ENCODE assay signal across 15 cellular contexts in the genomic region with DNA sequence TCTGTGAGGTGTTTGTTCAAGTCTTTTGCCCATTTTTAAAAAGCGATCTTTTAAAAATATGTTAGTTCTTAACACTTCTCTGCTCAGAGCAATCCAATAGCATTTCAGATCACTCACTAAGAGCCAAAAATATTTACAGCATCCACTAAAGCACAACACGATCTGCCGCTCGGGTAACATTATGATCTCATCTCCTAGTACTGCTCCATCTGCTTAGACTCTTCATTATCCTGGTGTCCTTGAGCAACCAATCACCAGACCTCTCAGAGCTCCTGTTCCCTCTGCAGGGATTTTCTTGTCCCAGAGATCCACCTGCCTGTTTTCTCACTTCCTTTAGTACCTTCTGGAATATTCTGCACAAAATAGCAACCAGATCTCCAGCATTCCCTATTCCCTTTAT.
"Had no signal": no experiment of that assay in that cellular context is flagged by ENCODE, and none has a peak within 500 bp of the region (broad histone marks: within the 10 kb centered on the region; RNA-seq: fewer than 3 reads in every experiment).

No MANE protein-coding gene starts in this region.

- H3K9me3 ChIP-seq: neutrophil, suprapubic skin, thyroid gland had no signal

- H3K36me3 Mint-ChIP-seq: naive thymus-derived CD8-positive, alpha-beta T cell; type B pancreatic cell had no signal

- H3K4me1 Mint-ChIP-seq: endodermal cell; immature natural killer cell; naive thymus-derived CD8-positive, alpha-beta T cell had no signal

- H3K4me1 ChIP-seq: foreskin keratinocyte, suprapubic skin, thyroid gland had no signal

- H3K27ac Mint-ChIP-seq: endodermal cell; immature natural killer cell; naive thymus-derived CD8-positive, alpha-beta T cell; type B pancreatic cell had no signal

- H3K36me3 ChIP-seq: neutrophil, suprapubic skin, thyroid gland had no signal

- H3K4me3 Mint-ChIP-seq: endodermal cell; immature natural killer cell; naive thymus-derived CD8-positive, alpha-beta T cell; type B pancreatic cell had no signal

- H3K27ac ChIP-seq: coronary artery, foreskin keratinocyte, neutrophil, suprapubic skin, thyroid gland had no signal

- H3K27me3 Mint-ChIP-seq: naive thymus-derived CD8-positive, alpha-beta T cell had no signal

- H3K4me2 ChIP-seq: smooth muscle cell had no signal

- ATAC-seq: foreskin keratinocyte; naive thymus-derived CD8-positive, alpha-beta T cell had no signal

- H3K4me3 ChIP-seq: coronary artery, smooth muscle cell, suprapubic skin, thyroid gland had no signal

- DNase-seq: effector CD4-positive, alpha-beta T cell; endodermal cell; erythroblast; foreskin keratinocyte; immature natural killer cell; mammary epithelial cell; naive thymus-derived CD8-positive, alpha-beta T cell; stimulated activated CD4-positive, alpha-beta T cell treated with anti-CD3 and anti-CD28 coated beads, Interleukin-2, amount 100 ng/mL, for 48 hours; stimulated activated naive CD4-positive, alpha-beta T cell treated with Interleukin-2 at 50 U/mL for 16 hours; thyroid gland had no signal

- H3K27me3 ChIP-seq: foreskin keratinocyte, neutrophil, suprapubic skin, thyroid gland had no signal
